Comparison of ENCODE assay signal across 21 cellular contexts in genomic region chr1:18118078-18118477, GRCh38. TPM values are rescaled to one million over a fixed set of nuclear protein-coding genes. Genes with fewer than 3 reads are reported as not detected.
DNase-seq lines count a peak whose midpoint lies in the region; ATAC-seq and TF ChIP-seq lines count a peak whose summit lies in the region.
"Had no signal": no experiment of that assay in that cellular context is flagged by ENCODE, and none has a peak within 500 bp of the region (broad histone marks: within the 10 kb centered on the region; RNA-seq: fewer than 3 reads in every experiment).

No MANE protein-coding gene starts in this region.

- H3K27ac ChIP-seq in heart left ventricle, result peak overlapping the region in 1 of 12 donors; percentile 49
- H3K27ac ChIP-seq: ascending aorta, colonic mucosa, transverse colon, VCaP had no signal

- WGBS in heart left ventricle, 4 donors, result 38 to 47% (median 44%) methylated on average over 13 of the region's 13 CpGs

- TF ChIP-seq POLR2A in heart left ventricle (IDR thresholded peaks at IDR 0.05), result no peak

- peak; percentile 10 for DNase-seq in NCI-H2227 (lab: John Stamatoyannopoulos, UW; ENCODE audit: unreplicated experiment)
- no peak for DNase-seq in NCI-H2227 treated with DMSO at 0.1 percent for 48 hours (lab: John Stamatoyannopoulos, UW)
- peak; percentile 83 for DNase-seq in NCI-H345 (lab: John Stamatoyannopoulos, UW)
- DNase-seq in heart left ventricle, result peak in 3 of 5 donors; percentile 23 to 51 (median 36)
- no peak for DNase-seq in sciatic nerve (ENCODE audit: low spot score)
- DNase-seq in SIG-M5 (lab: John Stamatoyannopoulos, UW), result no peak
- DNase-seq: activated CD4-positive, alpha-beta memory T cell treated with anti-CD3 and anti-CD28 coated beads, Interleukin-2, amount 10 ng/mL, durations not matched to agents 7 days and 5 days; Calu3; colonic mucosa; NCI-H446 treated with DMSO at 0.1 percent for 48 hours; PC-3; retina; stimulated activated CD4-positive, alpha-beta T cell treated with anti-CD3 and anti-CD28 coated beads, Interleukin-1b, Interleukin-23, amount 100 ng/mL, for 48 hours; stimulated activated CD8-positive, alpha-beta memory T cell treated with anti-CD3 and anti-CD28 coated beads, Interleukin-4, amount 100 ng/mL, for 48 hours; transverse colon had no signal

- no peak for TF ChIP-seq CTCF in heart left ventricle (IDR thresholded peaks at IDR 0.05)

- no peaks in the 10 kb centered on the region for H3K4me1 ChIP-seq in heart left ventricle
- H3K4me1 ChIP-seq: ascending aorta, colonic mucosa, transverse colon had no signal

- H3K36me3 ChIP-seq in heart left ventricle, result no peaks in the 10 kb centered on the region
- H3K36me3 ChIP-seq: ascending aorta, colonic mucosa, transverse colon had no signal

- peaks cover 0 to 61% (median 22%) of the 10 kb centered on the region in 9 donors for H3K27me3 ChIP-seq in heart left ventricle
- H3K27me3 ChIP-seq: ascending aorta, colonic mucosa had no signal

- ATAC-seq in heart left ventricle, result peak; percentile 53 to 74 (median 58)
- peak; percentile 48 for ATAC-seq in sciatic nerve
- ATAC-seq in HG03520 (IDR thresholded peaks at IDR 0.05; ENCODE audit: unreplicated experiment), result no peak
- ATAC-seq in HG02973 (IDR thresholded peaks at IDR 0.05; ENCODE audit: unreplicated experiment), result no peak
- ATAC-seq: PC-3 had no signal

- no peak overlapping the region for H3K4me3 ChIP-seq in heart left ventricle
- H3K4me3 ChIP-seq: ascending aorta, colonic mucosa, transverse colon had no signal

- no peaks in the 10 kb centered on the region for H3K9me3 ChIP-seq in heart left ventricle
- H3K9me3 ChIP-seq: ascending aorta, colonic mucosa, transverse colon had no signal

- intact Hi-C loops in heart left ventricle (cut with DNase I), result no loop called here
- intact Hi-C loops in sciatic nerve (cut with DNase I), result no loop called here

RNA-seq across cellular contexts. Expression of gene IGSF21, which starts 10.5 kb away (rescaled TPM):
- total RNA-seq in heart left ventricle (1 to 10 TPM in 3 of 9 donors, under 1 TPM in 6; 0.54 to 2.2 (median 0.97) TPM), sciatic nerve (4.5 TPM)
- under 1 TPM in 1 of 2 donors, not detected in 1; 0.90 TPM for polyA plus RNA-seq in heart left ventricle
- total RNA-seq: activated CD4-positive, alpha-beta memory T cell treated with anti-CD3 and anti-CD28 coated beads, Interleukin-2, amount 10 ng/mL, durations not matched to agents 7 days and 5 days; Calu3; epithelial cell of proximal tubule; PC-3 had no signal
- polyA plus RNA-seq: AG04450 had no signal

Comparison
In these comparisons a context has a peak if more than half of its experiments do, and no peak if none do; other contexts are left out.
1. DNase-seq: peak in NCI-H2227 (single experiment), NCI-H345 (single experiment) and heart left ventricle (3 of 5); none in NCI-H2227 treated with DMSO at 0.1 percent for 48 hours (single experiment), sciatic nerve (single experiment) and SIG-M5 (single experiment).
2. ATAC-seq: peak in heart left ventricle (4 of 4) and sciatic nerve (single experiment); none in HG03520 (single experiment) and HG02973 (single experiment).